In the genomic region with DNA sequence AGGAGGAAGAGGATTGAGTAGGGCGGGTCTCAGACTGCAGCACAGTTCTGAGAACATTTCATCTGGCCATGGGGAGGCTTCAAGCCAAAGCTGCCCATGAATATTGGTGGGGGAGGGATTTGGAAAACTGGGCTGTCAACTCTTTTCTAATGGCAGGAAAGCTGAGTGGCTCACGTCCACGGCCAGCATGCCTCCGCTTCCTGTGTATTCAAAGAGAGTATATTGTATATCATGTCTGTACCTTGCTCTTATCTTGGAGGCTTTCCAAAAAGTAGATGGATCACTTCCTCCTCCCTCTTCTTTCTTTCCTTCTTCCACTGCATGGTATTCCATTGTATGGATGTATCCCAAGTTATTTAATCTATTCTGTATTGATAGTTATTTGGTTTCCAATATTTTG, we compare ENCODE assay signal across 23 cellular contexts. TPM values are rescaled to one million over a fixed set of nuclear protein-coding genes. Genes with fewer than 3 reads are reported as not detected.
DNase-seq lines count a peak whose midpoint lies in the region; ATAC-seq lines count a peak whose summit lies in the region.
"Had no signal": no experiment of that assay in that cellular context is flagged by ENCODE, and none has a peak within 500 bp of the region (broad histone marks: within the 10 kb centered on the region; RNA-seq: fewer than 3 reads in every experiment).

No MANE protein-coding gene starts in this region.

- H3K9me3 Mint-ChIP-seq in stimulated activated naive CD8-positive, alpha-beta T cell treated with anti-CD3 and anti-CD28 coated beads, Interleukin-15, amount 100 ng/mL, for 72 hours: no peaks in the 10 kb centered on the region
- H3K9me3 Mint-ChIP-seq in memory B cell: no peaks in the 10 kb centered on the region
- H3K9me3 Mint-ChIP-seq: CD8-positive, alpha-beta memory T cell; GM23338; IgD-negative memory B cell had no signal

- ATAC-seq in stimulated activated naive CD8-positive, alpha-beta T cell treated with anti-CD3 and anti-CD28 coated beads, Interleukin-15, amount 100 ng/mL, for 72 hours: no peak
- ATAC-seq in stimulated activated naive CD8-positive, alpha-beta T cell treated with anti-CD3 and anti-CD28 coated beads, Interleukin-15, Interleukin-2, amounts not matched to agents 100 U/mL and 50 U/mL, for 24 hours: no peak
- no peak for ATAC-seq in memory B cell (ENCODE audit: low read depth)
- ATAC-seq in HG03135 (IDR thresholded peaks at IDR 0.05; ENCODE audit: unreplicated experiment): no peak
- ATAC-seq: GM23338, HCT116, HepG2 had no signal

- H3K27me3 ChIP-seq in H7 (ENCODE audit: control insufficient read depth, insufficient read depth, low read length): no peaks in the 10 kb centered on the region
- H3K27me3 ChIP-seq: BE2C had no signal

- peaks cover 43% of the 10 kb centered on the region for H3K27me3 Mint-ChIP-seq in stimulated activated naive CD8-positive, alpha-beta T cell treated with anti-CD3 and anti-CD28 coated beads, Interleukin-15, amount 100 ng/mL, for 72 hours
- peaks cover 5% of the 10 kb centered on the region for H3K27me3 Mint-ChIP-seq in memory B cell
- H3K27me3 Mint-ChIP-seq: CD4-positive, CD25-positive, alpha-beta regulatory T cell had no signal

- no peak for DNase-seq in stimulated activated naive CD8-positive, alpha-beta T cell treated with anti-CD3 and anti-CD28 coated beads, Interleukin-15, amount 100 ng/mL, for 72 hours
- DNase-seq in stimulated activated naive CD8-positive, alpha-beta T cell treated with anti-CD3 and anti-CD28 coated beads, Interleukin-15, Interleukin-2, amounts not matched to agents 100 U/mL and 50 U/mL, for 24 hours: no peak
- DNase-seq in NCI-H69 (lab: John Stamatoyannopoulos, UW) (peak; percentile 31), memory B cell (ENCODE audit: low spot score in 2 of 2) (no peak), H7 (no peak), substantia nigra (lab: John Stamatoyannopoulos, UW) (no peak)
- DNase-seq: ACHN; BE2C; C1 segment of cervical spinal cord; CD4-positive, CD25-positive, alpha-beta regulatory T cell; CD8-positive, alpha-beta memory T cell; COR-L47; DMS 273 treated with DMSO at 0.1 percent for 48 hours; DMS79; GDM1; HFFc6 had no signal

- H3K27ac ChIP-seq in substantia nigra (ENCODE audit: low read depth, low read length, poor library complexity, severe bottlenecking): no peak overlapping the region

- H3K27ac Mint-ChIP-seq in stimulated activated naive CD8-positive, alpha-beta T cell treated with anti-CD3 and anti-CD28 coated beads, Interleukin-15, amount 100 ng/mL, for 72 hours: peak overlapping the region; percentile 6 to 31
- peak overlapping the region; percentile 31 for H3K27ac Mint-ChIP-seq in memory B cell
- H3K27ac Mint-ChIP-seq: CD4-positive, CD25-positive, alpha-beta regulatory T cell; CD8-positive, alpha-beta memory T cell; GM23338; HFFc6; IgD-negative memory B cell had no signal

- no peak overlapping the region for H3K4me3 Mint-ChIP-seq in stimulated activated naive CD8-positive, alpha-beta T cell treated with anti-CD3 and anti-CD28 coated beads, Interleukin-15, amount 100 ng/mL, for 72 hours
- no peak overlapping the region for H3K4me3 Mint-ChIP-seq in memory B cell
- H3K4me3 Mint-ChIP-seq: CD4-positive, CD25-positive, alpha-beta regulatory T cell; CD8-positive, alpha-beta memory T cell; GM23338; HFFc6 had no signal

- no peaks in the 10 kb centered on the region for H3K36me3 Mint-ChIP-seq in memory B cell
- H3K36me3 Mint-ChIP-seq: CD4-positive, CD25-positive, alpha-beta regulatory T cell; CD8-positive, alpha-beta memory T cell; IgD-negative memory B cell had no signal

- no peaks in the 10 kb centered on the region for H3K36me3 ChIP-seq in H7 (replicated peaks; ENCODE audit: control insufficient read depth, insufficient read depth, low read length)
- H3K36me3 ChIP-seq: BE2C had no signal

- H3K4me1 Mint-ChIP-seq in stimulated activated naive CD8-positive, alpha-beta T cell treated with anti-CD3 and anti-CD28 coated beads, Interleukin-15, amount 100 ng/mL, for 72 hours: no peaks in the 10 kb centered on the region
- peaks cover 15% of the 10 kb centered on the region for H3K4me1 Mint-ChIP-seq in memory B cell
- H3K4me1 Mint-ChIP-seq: CD4-positive, CD25-positive, alpha-beta regulatory T cell; CD8-positive, alpha-beta memory T cell had no signal

- no peak overlapping the region for H3K4me3 ChIP-seq in H7 (ENCODE audit: insufficient read depth, low read depth, low read length)
- H3K4me3 ChIP-seq: GM23338 had no signal

RNA-seq across cellular contexts. Expression of a gene that starts 24.4 kb away (rescaled TPM):
- total RNA-seq in H7 (2014; rRNA removed; shearing (Covaris generic)): not detected in 2 replicates
- total RNA-seq: A172; CD4-positive, CD25-positive, alpha-beta regulatory T cell; CD8-positive, alpha-beta memory T cell; Daoy; GM23338; HepG2; HFFc6 had no signal
